In genomic region chr1:35870651-35871309, GRCh38 we compare ENCODE assay signal across 2 cellular contexts.
A peak's percentile ranks its signal among the peaks of the same experiment; 100 is the strongest.
TF ChIP-seq lines count a peak whose summit lies in the region.

No MANE protein-coding gene starts in this region.

TF ChIP-seq in HEK293, 187 proteins besides CTCF, POLR2A, EP300 and RAD21:
- TF ChIP-seq REPIN1 (tag by site-specific recombination; IDR thresholded peaks at IDR 0.05; ENCODE audit: low read depth) (no peak), ZNF558 (tag by site-specific recombination; IDR thresholded peaks at IDR 0.05) (peak; percentile 88)

TF ChIP-seq in K562, 482 proteins besides CTCF, POLR2A, EP300 and RAD21:
- 0 out of 2 replicates have a peak, but pooled peaks have one; percentile 23 for TF ChIP-seq ZBTB40 (IDR thresholded peaks at IDR 0.05)
- TF ChIP-seq ZBTB40 (CRISPR knock-in tag; IDR thresholded peaks at IDR 0.05), result no peak
- TF ChIP-seq POLR2H (tag; IDR thresholded peaks at IDR 0.05; ENCODE audit: low read depth), result no peak
- no peak for TF ChIP-seq SMARCC2 (IDR thresholded peaks at IDR 0.05; ENCODE audit: low read depth)
- TF ChIP-seq TFAM (CRISPR knock-in tag; conservative IDR thresholded peaks at IDR 0.05), result no peak
- TF ChIP-seq REST (CRISPR knock-in tag; IDR thresholded peaks at IDR 0.05; ENCODE audit: low read depth), result no peak
- no peak for TF ChIP-seq PCBP1 (IDR thresholded peaks at IDR 0.05; ENCODE audit: low read depth, low read length, poor library complexity, severe bottlenecking)
